In the genomic region with DNA sequence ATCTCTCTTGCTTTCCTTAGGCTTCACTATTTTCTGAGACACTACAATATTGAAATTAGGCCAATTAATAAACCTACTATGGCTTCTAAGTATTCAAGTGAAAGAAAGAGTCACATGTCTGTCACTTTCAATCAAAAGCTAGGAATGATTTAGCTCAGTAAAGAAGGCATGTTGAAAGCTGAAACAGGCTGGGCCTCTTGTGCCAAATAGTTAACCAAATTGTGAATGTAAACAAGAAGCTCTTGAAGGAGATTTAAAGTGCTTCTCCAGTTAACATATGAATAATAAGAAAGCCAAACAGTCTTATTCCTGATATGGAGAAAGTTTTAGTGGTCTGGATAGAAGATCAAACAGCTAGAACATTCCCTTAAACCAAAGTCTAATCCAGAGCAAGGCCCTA, we compare ENCODE assay signal across 23 cellular contexts.
"Had no signal": no experiment of that assay in that cellular context is flagged by ENCODE, and none has a peak within 500 bp of the region (broad histone marks: within the 10 kb centered on the region; RNA-seq: fewer than 3 reads in every experiment).

No MANE protein-coding gene starts in this region.

- H3K4me1 ChIP-seq: neural progenitor cell, parathyroid adenoma, psoas muscle, right lobe of liver, sigmoid colon, stomach, tibial artery, transverse colon, vagina had no signal

- H3K36me3 ChIP-seq: neural progenitor cell, ovary, right lobe of liver, sigmoid colon, stomach, thoracic aorta, tibial artery, transverse colon, vagina had no signal

- ATAC-seq: natural killer cell; psoas muscle; right cardiac atrium; right lobe of liver; stimulated activated effector memory CD8-positive, alpha-beta T cell treated with anti-CD3 and anti-CD28 coated beads, Interleukin-12 subunit alpha, Interleukin-12 subunit beta, amount 100 ng/mL, for 72 hours; stimulated activated naive B cell treated with anti-CD40 and anti-IgM and Interleukin-4, amounts not matched to agents 10 μg/mL and 1 μg/mL and 100 μg/mL, for 72 hours had no signal

- H3K27me3 ChIP-seq: neural progenitor cell, ovary, right lobe of liver, sigmoid colon, stomach, tibial artery, transverse colon, vagina had no signal

- H3K4me3 ChIP-seq: neural progenitor cell, ovary, psoas muscle, right lobe of liver, sigmoid colon, stomach, thoracic aorta, tibial artery, transverse colon, vagina had no signal

- DNase-seq: natural killer cell; occipital lobe; ovary; posterior cingulate gyrus; psoas muscle; right cardiac atrium; right lobe of liver; sigmoid colon; small intestine; stimulated activated CD4-positive, alpha-beta T cell treated with anti-CD3 and anti-CD28 coated beads, Interleukin-15, amount 100 ng/mL, for 24 hours; stimulated activated CD4-positive, alpha-beta T cell treated with anti-CD3 and anti-CD28 coated beads, Interleukin-2, amount 100 ng/mL, for 24 hours; stimulated activated CD4-positive, alpha-beta T cell treated with anti-CD3 and anti-CD28 coated beads, Interleukin-2, amount 100 ng/mL, for 48 hours; stimulated activated CD4-positive, alpha-beta T cell treated with anti-CD3 and anti-CD28 coated beads, Interleukin-4, amount 100 ng/mL, for 24 hours; stimulated activated naive B cell treated with anti-CD40 and anti-IgM and Interleukin-4, amounts not matched to agents 10 μg/mL and 1 μg/mL and 100 μg/mL, for 72 hours; stimulated activated naive CD4-positive, alpha-beta T cell treated with Interleukin-2 at 50 U/mL for 16 hours; stomach; tibial artery; transverse colon had no signal

- H3K4me2 ChIP-seq: neural progenitor cell had no signal

- H3K9ac ChIP-seq: neural progenitor cell, parathyroid adenoma had no signal

- H3K9me3 ChIP-seq: ovary, psoas muscle, right lobe of liver, sigmoid colon, stomach, thoracic aorta, tibial artery, transverse colon, vagina had no signal

- H2AFZ ChIP-seq: neural progenitor cell, parathyroid adenoma had no signal

- H3K27ac ChIP-seq: neural progenitor cell, ovary, parathyroid adenoma, psoas muscle, right lobe of liver, sigmoid colon, stomach, thoracic aorta, tibial artery, transverse colon, vagina had no signal
